ENCODE assay signal across 1 cellular context in the genomic region with DNA sequence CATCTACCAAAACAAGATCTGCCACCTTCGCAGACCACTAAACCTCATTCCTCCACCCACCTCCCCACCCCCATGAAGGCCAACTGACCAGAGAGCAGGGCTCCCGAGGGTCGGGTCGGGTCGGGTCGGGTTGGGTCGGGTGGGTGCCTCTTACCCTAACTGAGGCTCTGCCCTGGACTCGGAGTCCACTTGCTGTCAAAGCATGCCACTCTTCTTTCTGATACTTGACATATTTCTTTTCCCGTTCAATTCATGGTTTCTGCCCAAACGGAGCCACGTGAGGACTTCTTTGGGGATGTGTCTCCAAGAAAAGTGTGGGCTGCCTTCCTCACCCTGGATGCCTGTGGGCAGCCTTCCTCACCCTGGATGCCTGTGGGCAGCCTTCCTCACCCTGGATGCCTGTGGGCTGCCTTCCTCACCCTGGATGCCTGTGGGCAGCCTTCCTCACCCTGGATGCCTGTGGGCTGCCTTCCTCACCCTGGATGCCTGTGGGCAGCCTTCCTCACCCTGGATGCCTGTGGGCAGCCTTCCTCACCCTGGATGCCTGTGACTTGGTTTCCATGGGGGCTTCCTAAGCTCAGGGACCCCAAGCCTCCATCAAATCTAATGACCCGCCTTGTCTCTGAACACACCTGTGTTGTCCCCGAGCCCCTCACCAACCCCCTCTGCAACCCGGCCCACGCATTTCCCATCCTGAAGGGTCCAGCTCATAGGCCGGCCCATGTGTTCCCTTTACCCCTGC.
TF ChIP-seq lines count a peak whose summit lies in the region.

No MANE protein-coding gene starts in this region.

TF ChIP-seq in SK-N-SH, 30 proteins besides CTCF, POLR2A, EP300 and RAD21:
- TF ChIP-seq TEAD4 (IDR thresholded peaks at IDR 0.05; ENCODE audit: borderline replicate concordance, insufficient read depth) = peak; percentile 83
- TF ChIP-seq RXRA (IDR thresholded peaks at IDR 0.05; ENCODE audit: borderline replicate concordance, low read depth) = peak; percentile 38; the same call in 1 of the 2 replicates
- TF ChIP-seq, protein P1, sequence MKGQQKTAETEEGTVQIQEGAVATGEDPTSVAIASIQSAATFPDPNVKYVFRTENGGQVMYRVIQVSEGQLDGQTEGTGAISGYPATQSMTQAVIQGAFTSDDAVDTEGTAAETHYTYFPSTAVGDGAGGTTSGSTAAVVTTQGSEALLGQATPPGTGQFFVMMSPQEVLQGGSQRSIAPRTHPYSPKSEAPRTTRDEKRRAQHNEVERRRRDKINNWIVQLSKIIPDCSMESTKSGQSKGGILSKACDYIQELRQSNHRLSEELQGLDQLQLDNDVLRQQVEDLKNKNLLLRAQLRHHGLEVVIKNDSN (IDR thresholded peaks at IDR 0.05; ENCODE audit: borderline replicate concordance, low read depth) = peak; percentile 37; the same call in 1 of the 2 replicates
- TF ChIP-seq, protein P2, sequence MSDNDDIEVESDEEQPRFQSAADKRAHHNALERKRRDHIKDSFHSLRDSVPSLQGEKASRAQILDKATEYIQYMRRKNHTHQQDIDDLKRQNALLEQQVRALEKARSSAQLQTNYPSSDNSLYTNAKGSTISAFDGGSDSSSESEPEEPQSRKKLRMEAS (IDR thresholded peaks at IDR 0.05; ENCODE audit: low read depth) = 0 out of 2 replicates have a peak, but pooled peaks have one; percentile 6
- TF ChIP-seq, protein P3, sequence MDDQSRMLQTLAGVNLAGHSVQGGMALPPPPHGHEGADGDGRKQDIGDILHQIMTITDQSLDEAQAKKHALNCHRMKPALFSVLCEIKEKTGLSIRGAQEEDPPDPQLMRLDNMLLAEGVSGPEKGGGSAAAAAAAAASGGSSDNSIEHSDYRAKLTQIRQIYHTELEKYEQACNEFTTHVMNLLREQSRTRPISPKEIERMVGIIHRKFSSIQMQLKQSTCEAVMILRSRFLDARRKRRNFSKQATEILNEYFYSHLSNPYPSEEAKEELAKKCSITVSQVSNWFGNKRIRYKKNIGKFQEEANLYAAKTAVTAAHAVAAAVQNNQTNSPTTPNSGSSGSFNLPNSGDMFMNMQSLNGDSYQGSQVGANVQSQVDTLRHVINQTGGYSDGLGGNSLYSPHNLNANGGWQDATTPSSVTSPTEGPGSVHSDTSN (IDR thresholded peaks at IDR 0.05) = peak; percentile 7; the same call in 1 of the 2 replicates
- peak; percentile 29; the same call in 1 of the 2 replicates for TF ChIP-seq TCF12 (IDR thresholded peaks at IDR 0.05)
